27 cellular contexts compared by ENCODE assay signal in the genomic region with DNA sequence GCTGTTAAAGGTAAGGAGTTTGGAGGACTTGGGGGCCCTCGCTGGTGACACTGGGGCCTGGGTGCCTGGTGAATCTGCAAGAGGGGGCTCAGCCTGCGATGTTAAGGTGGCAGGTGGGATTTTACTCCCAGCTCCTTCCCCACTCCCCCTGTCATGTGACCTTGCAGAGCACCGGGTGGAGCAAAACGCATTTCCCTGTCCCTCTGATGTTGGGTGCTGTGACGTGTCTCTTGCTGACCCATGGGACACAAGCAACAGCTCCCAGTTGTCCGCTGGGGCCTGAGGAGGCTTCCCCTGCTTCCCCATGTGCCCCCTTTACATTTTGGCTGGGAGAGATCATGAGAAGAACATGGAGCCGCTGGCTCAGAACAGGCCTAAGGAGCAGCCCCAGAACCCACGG.
"Had no signal": no experiment of that assay in that cellular context is flagged by ENCODE, and none has a peak within 500 bp of the region (broad histone marks: within the 10 kb centered on the region; RNA-seq: fewer than 3 reads in every experiment).

No MANE protein-coding gene starts in this region.

- H3K4me2 ChIP-seq: hepatocyte had no signal

- H3K36me3 Mint-ChIP-seq: activated CD4-positive, alpha-beta memory T cell treated with anti-CD3 and anti-CD28 coated beads for 36 hours; activated naive CD8-positive, alpha-beta T cell treated with anti-CD3 and anti-CD28 coated beads, Interleukin-2, amount 10 ng/mL, durations not matched to agents 7 days and 5 days; immature natural killer cell; naive thymus-derived CD4-positive, alpha-beta T cell; stimulated activated memory B cell treated with anti-CD40 and anti-IgM and Interleukin-4, amounts not matched to agents 10 μg/mL and 1 μg/mL and 100 μg/mL, for 72 hours had no signal

- H3K9me3 Mint-ChIP-seq: activated CD4-positive, alpha-beta memory T cell treated with anti-CD3 and anti-CD28 coated beads for 36 hours; activated naive CD8-positive, alpha-beta T cell treated with anti-CD3 and anti-CD28 coated beads, Interleukin-2, amount 10 ng/mL, durations not matched to agents 7 days and 5 days; dendritic cell treated with granulocyte-macrophage colony-stimulating factor and Interleukin-4, amounts not matched to agents 40 ng/mL and 50 ng/mL, for 4 days; immature natural killer cell; naive thymus-derived CD4-positive, alpha-beta T cell had no signal

- H3K27me3 ChIP-seq: neutrophil, pancreas, testis had no signal

- H3K9me3 ChIP-seq: left lung, neutrophil, pancreas, testis had no signal

- H3K27ac ChIP-seq: hepatocyte, left lung, neutrophil, pancreas, SK-N-MC, testis had no signal

- H3K4me1 ChIP-seq: left lung, pancreas, testis had no signal

- DNase-seq: activated CD4-positive, alpha-beta memory T cell treated with anti-CD3 and anti-CD28 coated beads for 36 hours; activated CD4-positive, alpha-beta T cell treated with anti-CD3 and anti-CD28 coated beads for 4 hours; activated CD4-positive, CD25-positive, alpha-beta regulatory T cell; activated naive CD4-positive, alpha-beta T cell; amniotic stem cell; effector CD4-positive, alpha-beta T cell; erythroblast; foreskin fibroblast; immature natural killer cell; kidney glomerular epithelial cell; naive thymus-derived CD4-positive, alpha-beta T cell; pancreas; right cardiac atrium; stimulated activated CD4-positive, alpha-beta T cell treated with anti-CD3 and anti-CD28 coated beads, Interleukin-12 subunit alpha, Interleukin-12 subunit beta, amount 100 ng/mL, for 4 hours; stimulated activated CD4-positive, alpha-beta T cell treated with anti-CD3 and anti-CD28 coated beads, Interleukin-2, amount 100 ng/mL, for 24 hours; SW 1271; T-helper 17 cell; testis; trophoblast cell had no signal

- H3K4me3 ChIP-seq: hepatocyte, left lung, lung, pancreas, SK-N-MC, testis had no signal

- H3K27ac Mint-ChIP-seq: activated CD4-positive, alpha-beta memory T cell treated with anti-CD3 and anti-CD28 coated beads for 36 hours; activated naive CD8-positive, alpha-beta T cell treated with anti-CD3 and anti-CD28 coated beads, Interleukin-2, amount 10 ng/mL, durations not matched to agents 7 days and 5 days; dendritic cell treated with granulocyte-macrophage colony-stimulating factor and Interleukin-4, amounts not matched to agents 40 ng/mL and 50 ng/mL, for 4 days; immature natural killer cell; naive thymus-derived CD4-positive, alpha-beta T cell; stimulated activated memory B cell treated with anti-CD40 and anti-IgM and Interleukin-4, amounts not matched to agents 10 μg/mL and 1 μg/mL and 100 μg/mL, for 72 hours; T-helper 17 cell had no signal

- H3K4me3 Mint-ChIP-seq: activated CD4-positive, alpha-beta memory T cell treated with anti-CD3 and anti-CD28 coated beads for 36 hours; activated naive CD8-positive, alpha-beta T cell treated with anti-CD3 and anti-CD28 coated beads, Interleukin-2, amount 10 ng/mL, durations not matched to agents 7 days and 5 days; dendritic cell treated with granulocyte-macrophage colony-stimulating factor and Interleukin-4, amounts not matched to agents 40 ng/mL and 50 ng/mL, for 4 days; immature natural killer cell; naive thymus-derived CD4-positive, alpha-beta T cell; stimulated activated memory B cell treated with anti-CD40 and anti-IgM and Interleukin-4, amounts not matched to agents 10 μg/mL and 1 μg/mL and 100 μg/mL, for 72 hours; T-helper 17 cell had no signal

- H3K4me1 Mint-ChIP-seq: activated naive CD8-positive, alpha-beta T cell treated with anti-CD3 and anti-CD28 coated beads, Interleukin-2, amount 10 ng/mL, durations not matched to agents 7 days and 5 days; immature natural killer cell; naive thymus-derived CD4-positive, alpha-beta T cell; stimulated activated memory B cell treated with anti-CD40 and anti-IgM and Interleukin-4, amounts not matched to agents 10 μg/mL and 1 μg/mL and 100 μg/mL, for 72 hours had no signal

- H3K36me3 ChIP-seq: left lung, neutrophil, pancreas had no signal
